Comparison of ENCODE assay signal across 11 cellular contexts in genomic region chr7:2261611-2262010, GRCh38. TPM values are rescaled to one million over a fixed set of nuclear protein-coding genes. Genes with fewer than 3 reads are reported as not detected.
DNase-seq lines count a peak whose midpoint lies in the region; ATAC-seq and TF ChIP-seq lines count a peak whose summit lies in the region.
"Had no signal": no experiment of that assay in that cellular context is flagged by ENCODE, and none has a peak within 500 bp of the region (broad histone marks: within the 10 kb centered on the region; RNA-seq: fewer than 3 reads in every experiment).

No MANE protein-coding gene starts in this region.

- H3K9me3 ChIP-seq in mucosa of descending colon: no peaks in the 10 kb centered on the region
- H3K9me3 ChIP-seq: gastrocnemius medialis, MG63, tibial artery had no signal

- CTCF ChIA-PET in activated CD8-positive, alpha-beta T cell treated with anti-CD3 and anti-CD28 coated beads for 36 hours (lab: Charles Lee): interaction anchor here (0.9 to 1.3 kb wide), 3 partner anchors 14 to 86 kb away, joined by 3 to 5 read pairs (median 4); no protein-coding TSS in a partner anchor

- peak overlapping the region; percentile 91 for H3K27ac Mint-ChIP-seq in activated CD8-positive, alpha-beta T cell treated with anti-CD3 and anti-CD28 coated beads for 36 hours

- POLR2A ChIA-PET in activated CD8-positive, alpha-beta T cell treated with anti-CD3 and anti-CD28 coated beads for 36 hours (lab: Charles Lee): interaction anchor here (0.6 to 1.5 kb wide), 3 partner anchors 29 to 143 kb away, joined by 3 to 5 read pairs (median 3); partner anchors contain the start of gene MAD1L1

- ATAC-seq in HG02610 (IDR thresholded peaks at IDR 0.05; ENCODE audit: unreplicated experiment) (peak; percentile 30), mucosa of descending colon (peak; percentile 45), GM21390 (IDR thresholded peaks at IDR 0.05; ENCODE audit: unreplicated experiment) (no peak)
- ATAC-seq in activated CD8-positive, alpha-beta T cell treated with anti-CD3 and anti-CD28 coated beads for 36 hours: peak; percentile 58
- ATAC-seq: gastrocnemius medialis had no signal

- peak overlapping the region; percentile 13 for H3K4me3 Mint-ChIP-seq in activated CD8-positive, alpha-beta T cell treated with anti-CD3 and anti-CD28 coated beads for 36 hours

- no peaks in the 10 kb centered on the region for H3K36me3 ChIP-seq in mucosa of descending colon (ENCODE audit: low read depth)
- H3K36me3 ChIP-seq: MG63 had no signal

- no peak overlapping the region for H3K4me3 ChIP-seq in mucosa of descending colon
- H3K4me3 ChIP-seq: gastrocnemius medialis, MG63, tibial artery had no signal

- intact Hi-C loops in activated CD8-positive, alpha-beta T cell treated with anti-CD3 and anti-CD28 coated beads for 36 hours (cut with micrococcal nuclease): no loop called here
- intact Hi-C loops in mucosa of descending colon (cut with DNase I, micrococcal nuclease): no loop called here

- TF ChIP-seq CTCF in activated CD8-positive, alpha-beta T cell treated with anti-CD3 and anti-CD28 coated beads for 36 hours (IDR thresholded peaks at IDR 0.05): no peak
- no peak for TF ChIP-seq CTCF in mucosa of descending colon (IDR thresholded peaks at IDR 0.05)

- peaks cover 11% of the 10 kb centered on the region for H3K36me3 Mint-ChIP-seq in activated CD8-positive, alpha-beta T cell treated with anti-CD3 and anti-CD28 coated beads for 36 hours (ENCODE audit: low read depth)

- no peaks in the 10 kb centered on the region for H3K9me3 Mint-ChIP-seq in activated CD8-positive, alpha-beta T cell treated with anti-CD3 and anti-CD28 coated beads for 36 hours

- no peaks in the 10 kb centered on the region for H3K27me3 Mint-ChIP-seq in activated CD8-positive, alpha-beta T cell treated with anti-CD3 and anti-CD28 coated beads for 36 hours

- H3K4me1 ChIP-seq in mucosa of descending colon (ENCODE audit: low read depth): no peaks in the 10 kb centered on the region
- H3K4me1 ChIP-seq: gastrocnemius medialis had no signal

- H3K4me1 Mint-ChIP-seq in activated CD8-positive, alpha-beta T cell treated with anti-CD3 and anti-CD28 coated beads for 36 hours (ENCODE audit: low read depth): peaks cover 11% of the 10 kb centered on the region

- peak; percentile 30 for DNase-seq in GDM1 (lab: John Stamatoyannopoulos, UW)
- DNase-seq in activated CD8-positive, alpha-beta T cell treated with anti-CD3 and anti-CD28 coated beads for 36 hours: peak; percentile 37
- peak in 1 of 3 donors; percentile 21 for DNase-seq in mucosa of descending colon
- DNase-seq in retina: no peak
- DNase-seq in D341Med (ENCODE audit: low spot score): no peak
- no peak for DNase-seq in T-helper 9 cell
- DNase-seq: gastrocnemius medialis, MG63, tibial artery had no signal

RNA-seq across cellular contexts. Expression of gene NUDT1, which starts 19.6 kb away (rescaled TPM):
- 10 to 100 TPM; 90.2 to 93.9 TPM for total RNA-seq in activated CD8-positive, alpha-beta T cell treated with anti-CD3 and anti-CD28 coated beads for 36 hours
- 10 to 100 TPM in 2 of 3 donors, 1 to 10 TPM in 1; 6.8 to 20.3 (median 12.4) TPM for total RNA-seq in mucosa of descending colon

RNA-seq across cellular contexts. Expression of gene MRM2, which starts 19.6 kb away (rescaled TPM):
- total RNA-seq in activated CD8-positive, alpha-beta T cell treated with anti-CD3 and anti-CD28 coated beads for 36 hours: 10 to 100 TPM; 30.3 to 31.9 TPM
- 10 to 100 TPM; 16.5 to 18.8 (median 17.2) TPM for total RNA-seq in mucosa of descending colon

RNA-seq across cellular contexts. Expression of gene MAD1L1, which starts 28.9 kb away (rescaled TPM):
- 10 to 100 TPM; 40.0 to 44.7 TPM for total RNA-seq in activated CD8-positive, alpha-beta T cell treated with anti-CD3 and anti-CD28 coated beads for 36 hours
- total RNA-seq in mucosa of descending colon: 10 to 100 TPM; 25.3 to 31.2 (median 26.2) TPM

RNA-seq across cellular contexts. Expression of gene SNX8, which starts 52.6 kb away (rescaled TPM):
- total RNA-seq in activated CD8-positive, alpha-beta T cell treated with anti-CD3 and anti-CD28 coated beads for 36 hours: 10 to 100 TPM; 31.7 to 36.8 TPM
- 10 to 100 TPM; 20.8 to 30.1 (median 23.2) TPM for total RNA-seq in mucosa of descending colon

Comparison
In these comparisons a context has a peak if more than half of its experiments do, and no peak if none do; other contexts are left out.
1. DNase-seq: peak in GDM1 (single experiment) and activated CD8-positive, alpha-beta T cell treated with anti-CD3 and anti-CD28 coated beads for 36 hours (single experiment); none in retina (single experiment), D341Med (single experiment) and T-helper 9 cell (single experiment).
2. RNA of gene NUDT1, which starts 19.6 kb away (total RNA-seq): 90.2 to 93.9 TPM in activated CD8-positive, alpha-beta T cell treated with anti-CD3 and anti-CD28 coated beads for 36 hours; 6.8 to 20.3 TPM in mucosa of descending colon; every median in the first group is over 4 times any median in the second.